In genomic region chr4:185870437-185870836, GRCh38 we compare ENCODE assay signal across 15 cellular contexts. TPM values are rescaled to one million over a fixed set of nuclear protein-coding genes. Genes with fewer than 3 reads are reported as not detected.
DNase-seq lines count a peak whose midpoint lies in the region; ATAC-seq and TF ChIP-seq lines count a peak whose summit lies in the region.
"Had no signal": no experiment of that assay in that cellular context is flagged by ENCODE, and none has a peak within 500 bp of the region (broad histone marks: within the 10 kb centered on the region; RNA-seq: fewer than 3 reads in every experiment).

No MANE protein-coding gene starts in this region.

- intact Hi-C loops in Right ventricle myocardium superior (cut with DNase I), result no loop called here

- TF ChIP-seq CTCF in right atrium auricular region (IDR thresholded peaks at IDR 0.05), result no peak

- no peaks in the 10 kb centered on the region for H3K9me3 ChIP-seq in right atrium auricular region
- H3K9me3 ChIP-seq: Caco-2 had no signal

- DNase-seq in NCI-H2227 (lab: John Stamatoyannopoulos, UW; ENCODE audit: unreplicated experiment) (peak; percentile 18), NCI-H2227 treated with DMSO at 0.1 percent for 48 hours (lab: John Stamatoyannopoulos, UW) (no peak), Right ventricle myocardium superior (peak; percentile 67), right atrium auricular region (ENCODE audit: low spot score) (no peak), retina (peak; percentile 56), NCI-H1694 treated with DMSO at 0.1 percent for 48 hours (lab: John Stamatoyannopoulos, UW) (no peak)
- no peak for DNase-seq in activated CD8-positive, alpha-beta memory T cell treated with anti-CD3 and anti-CD28 coated beads for 24 hours
- DNase-seq: Caco-2; CD8-positive, alpha-beta T cell; DND-41; GDM1 had no signal

- ATAC-seq in Right ventricle myocardium superior (ENCODE audit: poor library complexity), result peak; percentile 74
- ATAC-seq in HG02852 (IDR thresholded peaks at IDR 0.05; ENCODE audit: unreplicated experiment), result no peak
- ATAC-seq: CD8-positive, alpha-beta T cell; HCT116 had no signal

- peaks cover 0 to 4% of the 10 kb centered on the region in 2 donors for H3K4me1 ChIP-seq in right atrium auricular region
- H3K4me1 ChIP-seq: Caco-2 had no signal

- no peaks in the 10 kb centered on the region for H3K36me3 ChIP-seq in right atrium auricular region

- H3K27me3 ChIP-seq in right atrium auricular region, result no peaks in the 10 kb centered on the region

- H3K27ac ChIP-seq in right atrium auricular region, result peak overlapping the region; percentile 27 to 86
- H3K27ac ChIP-seq: 22Rv1 had no signal

- H3K4me3 ChIP-seq in right atrium auricular region, result no peak overlapping the region

RNA-seq across cellular contexts. Expression of gene SORBS2, which starts 58.4 kb away (rescaled TPM):
- total RNA-seq in Right ventricle myocardium superior (819 TPM), right atrium auricular region (100 to 1,000 TPM; 530 to 741 TPM)
- total RNA-seq: A673 had no signal

Comparison
In these comparisons a context has a peak if more than half of its experiments do, and no peak if none do; other contexts are left out.
1. DNase-seq: peak in NCI-H2227 (single experiment), Right ventricle myocardium superior (single experiment) and retina (single experiment); none in NCI-H2227 treated with DMSO at 0.1 percent for 48 hours (single experiment), right atrium auricular region (single experiment), NCI-H1694 treated with DMSO at 0.1 percent for 48 hours (single experiment) and activated CD8-positive, alpha-beta memory T cell treated with anti-CD3 and anti-CD28 coated beads for 24 hours (single experiment).